8 cellular contexts compared by ENCODE assay signal in genomic region chr16:67277294-67277998, GRCh38. TPM values are rescaled to one million over a fixed set of nuclear protein-coding genes. Genes with fewer than 3 reads are reported as not detected.
DNase-seq lines count a peak whose midpoint lies in the region; ATAC-seq, FAIRE-seq and TF ChIP-seq lines count a peak whose summit lies in the region.

No MANE protein-coding gene starts in this region.

- TSS peak; percentile 30 for BruUV-seq in IMR-90 (replicated peaks; lab: Mats Ljungman, UMichigan)

- CTCF ChIA-PET in IMR-90 (lab: Yijun Ruan, JAX), result no interaction called here

- peak overlapping the region; percentile 99 for H2BK15ac ChIP-seq in IMR-90 (ENCODE audit: low read depth, low read length)

- peak overlapping the region; percentile 68 for H3K4me2 ChIP-seq in IMR-90 (ENCODE audit: low read depth, low read length)

- dilution Hi-C loops in IMR-90 (cut with HindIII; ENCODE audit: low sequenced_read_pairs, unreplicated experiment), result no loop called here

- no peaks in the 10 kb centered on the region for H3K27me3 ChIP-seq in IMR-90 (ENCODE audit: control insufficient read depth, insufficient read depth, low read length)

- intact Hi-C loops in IMR-90 (cut with micrococcal nuclease), result loop anchor here (1.0 kb wide), 1 partner anchor 34 kb away; no protein-coding TSS in a partner anchor

- peaks cover 13 to 33% of the 10 kb centered on the region in 2 experiments; a peak in 3 of 4 replicates for H3K79me1 ChIP-seq in IMR-90 (ENCODE audit: low read depth in 1 of 2, low read length in 2 of 2)

- DNase-seq in AG08396 (ENCODE audit: low spot score) (peak; percentile 97), IMR-90 (peak; percentile 100), astrocyte of the cerebellum (ENCODE audit: low read depth) (peak; percentile 99), memory B cell (ENCODE audit: low spot score in 2 of 2) (no peak), occipital lobe (lab: John Stamatoyannopoulos, UW) (no peak), GM12892 (ENCODE audit: insufficient read length) (no peak), NOMO-1 (lab: John Stamatoyannopoulos, UW; ENCODE audit: unreplicated experiment in 2 of 2) (no peak), NCI-H82 treated with DMSO at 0.1 percent for 48 hours (lab: John Stamatoyannopoulos, UW; ENCODE audit: unreplicated experiment) (no peak)

- H3K36me3 ChIP-seq in IMR-90 (ENCODE audit: control insufficient read depth, insufficient read depth, low read length), result peaks cover 3% of the 10 kb centered on the region; the same call in 1 of the 2 replicates

- H2AFZ ChIP-seq in IMR-90 (replicated peaks; ENCODE audit: low read length, poor library complexity), result peak overlapping the region; percentile 24

- H2AK9ac ChIP-seq in IMR-90 (replicated peaks; ENCODE audit: low read depth, low read length, poor library complexity), result peak overlapping the region; percentile 94

- H3K9me3 Mint-ChIP-seq in memory B cell, result no peaks in the 10 kb centered on the region

- no peak for TF ChIP-seq RAD21 in IMR-90 (IDR thresholded peaks at IDR 0.05; ENCODE audit: low read length)

- H3K4me1 ChIP-seq in IMR-90 (ENCODE audit: control insufficient read depth, insufficient read depth, low read length), result peaks cover 24% of the 10 kb centered on the region

- peak overlapping the region; percentile 94 for H3K23ac ChIP-seq in IMR-90 (ENCODE audit: low read depth, low read length)

- H3K4me1 Mint-ChIP-seq in memory B cell, result peaks cover 2% of the 10 kb centered on the region

- H4K20me1 ChIP-seq in IMR-90 (ENCODE audit: insufficient read depth, low read length), result 0 out of 2 replicates have a peak, but pooled peaks cover 4% of the 10 kb centered on the region

- H2BK120ac ChIP-seq in IMR-90 (ENCODE audit: low read depth, low read length), result peak overlapping the region; percentile 99

- peak overlapping the region; percentile 69 for H3K4me3 Mint-ChIP-seq in memory B cell

- H4K8ac ChIP-seq in IMR-90 (ENCODE audit: low read depth in 2 of 2, low read length in 2 of 2), result peak overlapping the region; percentile 79 to 94

- H3K9me3 ChIP-seq in IMR-90 (ENCODE audit: control insufficient read depth, insufficient read depth, low read length), result no peaks in the 10 kb centered on the region

- no peak for FAIRE-seq in GM12892 (lab: Jason Lieb, UNC)

- in situ Hi-C loops in IMR-90 (cut with MboI; ENCODE audit: low sequenced_read_pairs) (no loop called here), astrocyte of the cerebellum (cut with HindIII; ENCODE audit: low sequenced_read_pairs) (no loop called here)

- H4K91ac ChIP-seq in IMR-90 (ENCODE audit: insufficient read depth, low read depth, low read length), result peak overlapping the region; percentile 97

- H2BK20ac ChIP-seq in IMR-90 (ENCODE audit: low read depth, low read length), result peak overlapping the region; percentile 99

- H2BK5ac ChIP-seq in IMR-90 (ENCODE audit: low read depth, low read length, poor library complexity, severe bottlenecking), result peak overlapping the region; percentile 95

- H3K27me3 Mint-ChIP-seq in memory B cell, result no peaks in the 10 kb centered on the region

- H4K5ac ChIP-seq in IMR-90 (ENCODE audit: low read depth, low read length), result peak overlapping the region; percentile 58

- peaks cover 24% of the 10 kb centered on the region for H3K9me1 ChIP-seq in IMR-90 (ENCODE audit: insufficient read depth, low read length)

- peak overlapping the region; percentile 78 for H3K14ac ChIP-seq in IMR-90 (replicated peaks; ENCODE audit: low read depth, low read length)

- peak overlapping the region; percentile 34 for H3K9ac ChIP-seq in IMR-90 (ENCODE audit: low read depth, low read length)

- peaks cover 7% of the 10 kb centered on the region for H3K36me3 Mint-ChIP-seq in memory B cell

- peak overlapping the region; percentile 66 for H3K18ac ChIP-seq in IMR-90 (ENCODE audit: low read depth, low read length)

- TF ChIP-seq CTCF in IMR-90 (conservative IDR thresholded peaks at IDR 0.05; ENCODE audit: low read depth, low read length) (no peak), astrocyte of the cerebellum (IDR thresholded peaks at IDR 0.05; ENCODE audit: low read depth, low read length, missing control alignments) (no peak)

- WGBS in IMR-90 (ENCODE audit: extremely low coverage in 2 of 2, insufficient read length in 1 of 2), 2 experiments, result 37% methylated on average over 3 of the region's 4 CpGs; no CpG with 5 or more reads in 1 of the 2 experiments

- peak overlapping the region; percentile 99 for H2AK5ac ChIP-seq in IMR-90 (ENCODE audit: low read depth, low read length)

- POLR2A ChIA-PET in IMR-90 (lab: Charles Lee; ENCODE audit: unreplicated experiment), result interaction anchor here (0.5 kb wide), 1 partner anchor 124 kb away, joined by 3 read pairs; no protein-coding TSS in a partner anchor

- peak overlapping the region; percentile 38 for H3K27ac Mint-ChIP-seq in memory B cell

- H3K4ac ChIP-seq in IMR-90 (ENCODE audit: low read depth, low read length), result peak overlapping the region; percentile 99

- H3K4me3 ChIP-seq in IMR-90 (ENCODE audit: insufficient read depth, low read depth, low read length) (no peak overlapping the region), astrocyte of the cerebellum (ENCODE audit: low read depth, low read length) (peak overlapping the region; percentile 44)

- H3K27ac ChIP-seq in IMR-90 (ENCODE audit: insufficient read depth, low read length), result peak overlapping the region; percentile 91

- peak overlapping the region; percentile 92 for H3K56ac ChIP-seq in IMR-90 (ENCODE audit: extremely low read depth, insufficient read depth, low read length)

- ATAC-seq in IMR-90 (ENCODE audit: low read depth) (peak; percentile 73), memory B cell (ENCODE audit: low read depth) (no peak)

- TF ChIP-seq POLR2A in IMR-90 (IDR thresholded peaks at IDR 0.05; ENCODE audit: low read depth, low read length), result no peak; the same call in 1 of the 2 replicates
- TF ChIP-seq POLR2A in GM12892 (IDR thresholded peaks at IDR 0.05; ENCODE audit: low read depth, low read length), result no peak

TF ChIP-seq in IMR-90, 13 proteins besides CTCF, POLR2A, EP300 and RAD21 (continues in another document):
- TF ChIP-seq CEBPB (IDR thresholded peaks at IDR 0.05; ENCODE audit: low read depth, low read length) (peak; percentile 7; the same call in 1 of the 2 replicates), NFE2L2 (IDR thresholded peaks at IDR 0.05; ENCODE audit: low read depth, low read length) (0 out of 2 replicates have a peak, but pooled peaks have one; percentile 1), SMC3 (IDR thresholded peaks at IDR 0.05; ENCODE audit: low read depth, low read length) (no peak), CHD1 (IDR thresholded peaks at IDR 0.05; ENCODE audit: low read depth, low read length) (peak; percentile 63), RCOR1 (IDR thresholded peaks at IDR 0.05; ENCODE audit: insufficient replicate concordance, low read length) (peak; percentile 10), MAZ (IDR thresholded peaks at IDR 0.05; ENCODE audit: borderline replicate concordance, low read depth, low read length) (peak; percentile 69; the same call in 1 of the 2 replicates), MAFK (IDR thresholded peaks at IDR 0.05; ENCODE audit: low read depth, low read length) (peak; percentile 27; the same call in 1 of the 2 replicates), BHLHE40 (IDR thresholded peaks at IDR 0.05; ENCODE audit: low read depth, low read length) (peak; percentile 61; the same call in 1 of the 2 replicates), FOS (IDR thresholded peaks at IDR 0.05; ENCODE audit: low read depth, low read length) (peak; percentile 94)
- TF ChIP-seq, protein P1, sequence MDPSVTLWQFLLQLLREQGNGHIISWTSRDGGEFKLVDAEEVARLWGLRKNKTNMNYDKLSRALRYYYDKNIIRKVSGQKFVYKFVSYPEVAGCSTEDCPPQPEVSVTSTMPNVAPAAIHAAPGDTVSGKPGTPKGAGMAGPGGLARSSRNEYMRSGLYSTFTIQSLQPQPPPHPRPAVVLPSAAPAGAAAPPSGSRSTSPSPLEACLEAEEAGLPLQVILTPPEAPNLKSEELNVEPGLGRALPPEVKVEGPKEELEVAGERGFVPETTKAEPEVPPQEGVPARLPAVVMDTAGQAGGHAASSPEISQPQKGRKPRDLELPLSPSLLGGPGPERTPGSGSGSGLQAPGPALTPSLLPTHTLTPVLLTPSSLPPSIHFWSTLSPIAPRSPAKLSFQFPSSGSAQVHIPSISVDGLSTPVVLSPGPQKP (IDR thresholded peaks at IDR 0.05; ENCODE audit: borderline replicate concordance, low read depth, low read length), result no peak

RNA-seq across cellular contexts. Expression of gene PLEKHG4, which starts 1.9 kb away (rescaled TPM):
- total RNA-seq in IMR-90 (2012; rRNA removed), result 8.3 and 14.0 TPM in 2 replicates
- 50.7 and 56.8 TPM in 2 replicates for polyA plus RNA-seq in IMR-90 (2012; rRNA removed)
- 15.6 and 26.1 TPM in 2 replicates for polyA plus RNA-seq in IMR-90 (2012; cell fraction: cytosol; rRNA removed)
- polyA plus RNA-seq in IMR-90 (2012; cell fraction: nucleus; rRNA removed; ENCODE audit: low replicate concordance), result 214 and 556 TPM in 2 replicates
- 2.3 TPM for total RNA-seq in occipital lobe
- polyA plus RNA-seq in GM12892 (2012; ENCODE audit: missing spikeins), result 0.32 TPM

RNA-seq across cellular contexts. Expression of gene SLC9A5, which starts 28.7 kb away (rescaled TPM):
- total RNA-seq in IMR-90 (2012; rRNA removed), result 1.8 and 2.5 TPM in 2 replicates
- 5.4 and 5.7 TPM in 2 replicates for polyA plus RNA-seq in IMR-90 (2012; rRNA removed)
- polyA plus RNA-seq in IMR-90 (2012; cell fraction: cytosol; rRNA removed), result 2.5 and 4.1 TPM in 2 replicates
- polyA plus RNA-seq in IMR-90 (2012; cell fraction: nucleus; rRNA removed; ENCODE audit: low replicate concordance), result 56.1 and 64.8 TPM in 2 replicates
- total RNA-seq in occipital lobe, result 1.2 TPM
- polyA plus RNA-seq in GM12892 (2012; ENCODE audit: missing spikeins), result 4.4 TPM

RNA-seq across cellular contexts. Expression of gene FHOD1, which starts 30.2 kb away (rescaled TPM):
- total RNA-seq in IMR-90 (2012; rRNA removed) (13.1 and 13.8 TPM in 2 replicates), occipital lobe (2.5 TPM)
- 64.0 and 71.4 TPM in 2 replicates for polyA plus RNA-seq in IMR-90 (2012; rRNA removed)
- 41.0 and 42.3 TPM in 2 replicates for polyA plus RNA-seq in IMR-90 (2012; cell fraction: cytosol; rRNA removed)
- polyA plus RNA-seq in IMR-90 (2012; cell fraction: nucleus; rRNA removed; ENCODE audit: low replicate concordance), result 260 and 582 TPM in 2 replicates
- polyA plus RNA-seq in GM12892 (2012; ENCODE audit: missing spikeins), result 26.1 TPM

RNA-seq across cellular contexts. Expression of gene KCTD19, which starts 49.1 kb away (rescaled TPM):
- total RNA-seq in IMR-90 (2012; rRNA removed) (under 0.01 TPM in 1 of 2 replicates, not detected in the other), occipital lobe (0.31 TPM)
- 0.07 and 0.36 TPM in 2 replicates for polyA plus RNA-seq in IMR-90 (2012; rRNA removed)
- 0.14 TPM in 1 of 2 replicates, not detected in the other for polyA plus RNA-seq in IMR-90 (2012; cell fraction: cytosol; rRNA removed)
- polyA plus RNA-seq in IMR-90 (2012; cell fraction: nucleus; rRNA removed; ENCODE audit: low replicate concordance), result 0.59 and 1.5 TPM in 2 replicates
- 0.06 TPM for polyA plus RNA-seq in GM12892 (2012; ENCODE audit: missing spikeins)

RNA-seq across cellular contexts. Expression of gene LRRC36, which starts 49.2 kb away (rescaled TPM):
- total RNA-seq in IMR-90 (2012; rRNA removed) (0.18 TPM in 1 of 2 replicates, not detected in the other), occipital lobe (1.4 TPM)
- polyA plus RNA-seq in IMR-90 (2012; rRNA removed), result 0.20 and 0.29 TPM in 2 replicates
- polyA plus RNA-seq in IMR-90 (2012; cell fraction: cytosol; rRNA removed), result 0.04 and 0.08 TPM in 2 replicates
- polyA plus RNA-seq in IMR-90 (2012; cell fraction: nucleus; rRNA removed; ENCODE audit: low replicate concordance), result 0.46 and 2.3 TPM in 2 replicates
- polyA plus RNA-seq in GM12892 (2012; ENCODE audit: missing spikeins), result not detected

Comparison
In these comparisons a context has a peak if more than half of its experiments do, and no peak if none do; other contexts are left out.
1. DNase-seq: peak in AG08396 (single experiment), IMR-90 (single experiment) and astrocyte of the cerebellum (single experiment); none in memory B cell (0 of 2), occipital lobe (single experiment), GM12892 (single experiment), NOMO-1 (0 of 2) and NCI-H82 treated with DMSO at 0.1 percent for 48 hours (single experiment).